9 cellular contexts compared by ENCODE assay signal in the genomic region with DNA sequence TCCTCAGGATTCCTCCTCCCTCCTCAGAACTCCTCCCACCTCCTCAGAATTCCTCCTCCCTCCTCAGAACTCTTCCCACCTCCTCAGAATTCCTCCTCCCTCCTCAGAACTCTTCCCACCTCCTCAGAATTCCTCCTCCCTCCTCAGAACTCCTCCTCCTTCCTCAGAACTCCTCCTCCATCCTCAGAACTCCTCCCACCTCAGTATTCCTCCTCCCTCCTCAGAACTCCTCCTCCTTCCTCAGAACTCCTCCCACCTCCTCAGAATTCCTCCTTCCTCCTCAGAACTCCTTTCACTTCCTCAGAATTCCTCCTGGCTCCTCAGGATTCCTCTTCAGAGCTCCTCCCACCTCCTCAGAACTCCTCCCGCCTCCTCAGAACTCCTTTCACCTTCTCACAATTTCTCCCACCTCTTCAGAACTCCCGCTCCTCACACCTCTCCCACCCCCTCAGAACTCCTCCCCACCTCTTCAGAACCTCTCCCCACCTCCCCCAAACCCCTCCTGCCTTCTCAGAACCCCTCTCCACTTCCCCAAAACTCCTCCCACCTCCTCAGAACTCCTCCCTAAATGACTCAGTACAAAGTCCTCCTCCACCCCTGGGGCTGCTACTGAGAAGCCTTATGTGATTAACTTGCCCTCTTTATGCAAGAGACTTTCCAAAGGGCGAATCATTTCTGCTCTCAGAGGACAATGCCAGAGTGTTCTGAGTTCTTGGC. TPM values are rescaled to one million over a fixed set of nuclear protein-coding genes. Genes with fewer than 3 reads are reported as not detected.
DNase-seq lines count a peak whose midpoint lies in the region; ATAC-seq, FAIRE-seq and TF ChIP-seq lines count a peak whose summit lies in the region.
"Had no signal": no experiment of that assay in that cellular context is flagged by ENCODE, and none has a peak within 500 bp of the region (broad histone marks: within the 10 kb centered on the region; RNA-seq: fewer than 3 reads in every experiment).

No MANE protein-coding gene starts in this region.

- H3K36me3 Mint-ChIP-seq in nephron progenitor cell (ENCODE audit: low read depth): peaks cover 45% of the 10 kb centered on the region

- DNase-seq in ELF-1 (ENCODE audit: low read depth, low spot score) (peak; percentile 85), NCI-H226 (peak; percentile 90), bronchial epithelial cell (ENCODE audit: low read depth) (peak; percentile 87), nephron progenitor cell (no peak), NCI-H146 treated with DMSO at 0.1 percent for 48 hours (lab: John Stamatoyannopoulos, UW; ENCODE audit: unreplicated experiment) (no peak)

- H3K4me3 Mint-ChIP-seq in nephron progenitor cell: no peak overlapping the region
- H3K4me3 Mint-ChIP-seq: activated naive CD4-positive, alpha-beta T cell treated with anti-CD3 and anti-CD28 coated beads, Interleukin-2, amount 50 U/mL, for 24 hours had no signal

- TF ChIP-seq CTCF in bronchial epithelial cell (IDR thresholded peaks at IDR 0.05; ENCODE audit: insufficient read depth, low read length, severe bottlenecking) (no peak), nephron progenitor cell (IDR thresholded peaks at IDR 0.05) (no peak)

- FAIRE-seq in bronchial epithelial cell (lab: Jason Lieb, UNC): no peak

- no peaks in the 10 kb centered on the region for H3K27me3 ChIP-seq in bronchial epithelial cell (ENCODE audit: control insufficient read depth, insufficient read depth, low read length)

- H3K36me3 ChIP-seq in bronchial epithelial cell (ENCODE audit: control insufficient read depth, insufficient read depth, low read length): no peaks in the 10 kb centered on the region

- peaks cover 3% of the 10 kb centered on the region for H3K9me3 Mint-ChIP-seq in nephron progenitor cell
- H3K9me3 Mint-ChIP-seq: activated naive CD4-positive, alpha-beta T cell treated with anti-CD3 and anti-CD28 coated beads, Interleukin-2, amount 50 U/mL, for 24 hours had no signal

- H3K27ac Mint-ChIP-seq in nephron progenitor cell: peak overlapping the region; percentile 90
- H3K27ac Mint-ChIP-seq: activated naive CD4-positive, alpha-beta T cell treated with anti-CD3 and anti-CD28 coated beads, Interleukin-2, amount 50 U/mL, for 24 hours had no signal

- H3K4me1 Mint-ChIP-seq in nephron progenitor cell: peaks cover 52% of the 10 kb centered on the region
- H3K4me1 Mint-ChIP-seq: activated naive CD4-positive, alpha-beta T cell treated with anti-CD3 and anti-CD28 coated beads, Interleukin-2, amount 50 U/mL, for 24 hours had no signal

- H3K4me3 ChIP-seq in bronchial epithelial cell (ENCODE audit: low read depth, low read length): no peak overlapping the region

- H3K27me3 Mint-ChIP-seq in nephron progenitor cell (ENCODE audit: low read depth, poor library complexity): peaks cover 15% of the 10 kb centered on the region
- H3K27me3 Mint-ChIP-seq: activated naive CD4-positive, alpha-beta T cell treated with anti-CD3 and anti-CD28 coated beads, Interleukin-2, amount 50 U/mL, for 24 hours had no signal

- ATAC-seq in HG03469 (IDR thresholded peaks at IDR 0.05; ENCODE audit: unreplicated experiment) (no peak), HG03457 (IDR thresholded peaks at IDR 0.05; ENCODE audit: unreplicated experiment) (no peak), HG03045 (IDR thresholded peaks at IDR 0.05; ENCODE audit: unreplicated experiment) (no peak)

RNA-seq across cellular contexts. Expression of gene SLC46A2, which starts 23.2 kb away (rescaled TPM):
- not detected in 2 replicates for total RNA-seq in bronchial epithelial cell

Comparison
In these comparisons a context has a peak if more than half of its experiments do, and no peak if none do; other contexts are left out.
1. DNase-seq: peak in ELF-1 (single experiment), NCI-H226 (single experiment) and bronchial epithelial cell (single experiment); none in nephron progenitor cell (single experiment) and NCI-H146 treated with DMSO at 0.1 percent for 48 hours (single experiment).